ENCODE assay signal across 8 cellular contexts in genomic region chr10:78972160-78972946, GRCh38.
DNase-seq lines count a peak whose midpoint lies in the region; ATAC-seq and TF ChIP-seq lines count a peak whose summit lies in the region.

No MANE protein-coding gene starts in this region.

- H3K4me1 Mint-ChIP-seq in activated T-cell treated with anti-CD3 and anti-CD28 coated beads, Interleukin-2, amount 50 U/mL, for 24 hours (ENCODE audit: low read depth) = peaks cover 26% of the 10 kb centered on the region

- H3K27me3 ChIP-seq in psoas muscle (ENCODE audit: insufficient read depth in 3 of 3, low read length in 2 of 3) = no peaks in the 10 kb centered on the region

- no peaks in the 10 kb centered on the region for H3K27me3 Mint-ChIP-seq in activated T-cell treated with anti-CD3 and anti-CD28 coated beads, Interleukin-2, amount 50 U/mL, for 24 hours

- H3K4me3 ChIP-seq in psoas muscle = peak overlapping the region; percentile 65

- no peaks in the 10 kb centered on the region for H3K36me3 ChIP-seq in psoas muscle (ENCODE audit: insufficient read depth in 1 of 2, low read depth in 1 of 2)

- peak; percentile 39 for DNase-seq in activated T-cell treated with anti-CD3 and anti-CD28 coated beads, Interleukin-2, amount 50 U/mL, for 24 hours
- DNase-seq in activated T-cell treated with anti-CD3 and anti-CD28 coated beads, Interleukin-2, amount 50 U/mL, for 48 hours = no peak
- peak; percentile 87 for DNase-seq in left ventricle myocardium superior
- DNase-seq in psoas muscle = peak; percentile 90 to 94
- DNase-seq in NCI-H1105 treated with DMSO at 0.1 percent for 48 hours (lab: John Stamatoyannopoulos, UW) = no peak
- no peak for DNase-seq in NCI-H524 (lab: John Stamatoyannopoulos, UW)

- ATAC-seq in left ventricle myocardium superior = peak; percentile 77
- peak; percentile 83 to 85 (median 84) for ATAC-seq in psoas muscle
- no peak for ATAC-seq in GM18870 (IDR thresholded peaks at IDR 0.05; ENCODE audit: unreplicated experiment)

- peak overlapping the region; percentile 92 for H3K27ac ChIP-seq in angular gyrus (ENCODE audit: low read depth, low read length)
- H3K27ac ChIP-seq in psoas muscle = peak overlapping the region; percentile 99

- no peaks in the 10 kb centered on the region for H3K9me3 Mint-ChIP-seq in activated T-cell treated with anti-CD3 and anti-CD28 coated beads, Interleukin-2, amount 50 U/mL, for 24 hours

- intact Hi-C loops in left ventricle myocardium superior (cut with micrococcal nuclease) (loop anchor here (10.0 kb wide), 1 partner anchor 92 kb away; the partner anchor contains the start of gene ZMIZ1), psoas muscle (cut with DNase I) (loop anchor here (2.0 kb wide), 3 partner anchors 50 to 98 kb away; partner anchors contain the start of gene ZMIZ1 (in 1 of the 2))

- peak overlapping the region; percentile 11 for H3K27ac Mint-ChIP-seq in activated T-cell treated with anti-CD3 and anti-CD28 coated beads, Interleukin-2, amount 50 U/mL, for 24 hours

- peaks cover 27% of the 10 kb centered on the region for H3K4me1 ChIP-seq in psoas muscle

- no peaks in the 10 kb centered on the region for H3K36me3 Mint-ChIP-seq in activated T-cell treated with anti-CD3 and anti-CD28 coated beads, Interleukin-2, amount 50 U/mL, for 24 hours (ENCODE audit: low read depth)

- no peak for TF ChIP-seq CTCF in psoas muscle (IDR thresholded peaks at IDR 0.05)

- no peak overlapping the region for H3K4me3 Mint-ChIP-seq in activated T-cell treated with anti-CD3 and anti-CD28 coated beads, Interleukin-2, amount 50 U/mL, for 24 hours

- 9 to 20% (median 14%) methylated on average over 9 to 11 of the region's 11 CpGs for WGBS in psoas muscle, 3 donors

- H3K9me3 ChIP-seq in psoas muscle = no peaks in the 10 kb centered on the region

Comparison
In these comparisons a context has a peak if more than half of its experiments do, and no peak if none do; other contexts are left out.
1. DNase-seq: peak in activated T-cell treated with anti-CD3 and anti-CD28 coated beads, Interleukin-2, amount 50 U/mL, for 24 hours (single experiment), left ventricle myocardium superior (single experiment) and psoas muscle (2 of 2); none in activated T-cell treated with anti-CD3 and anti-CD28 coated beads, Interleukin-2, amount 50 U/mL, for 48 hours (0 of 2), NCI-H1105 treated with DMSO at 0.1 percent for 48 hours (single experiment) and NCI-H524 (0 of 2).